In genomic region chr14:50497351-50497750, GRCh38 we compare ENCODE assay signal across 19 cellular contexts.
"Had no signal": no experiment of that assay in that cellular context is flagged by ENCODE, and none has a peak within 500 bp of the region (broad histone marks: within the 10 kb centered on the region; RNA-seq: fewer than 3 reads in every experiment).

No MANE protein-coding gene starts in this region.

- H3K27ac ChIP-seq: coronary artery, left lung, lower lobe of right lung, parathyroid adenoma, prostate gland, sigmoid colon, skin epidermis, thoracic aorta, transverse colon had no signal

- H3K4me3 ChIP-seq: coronary artery, left lung, lower lobe of right lung, prostate gland, sigmoid colon, skin epidermis, thoracic aorta, transverse colon had no signal

- DNase-seq: effector CD8-positive, alpha-beta T cell; glutamatergic neuron; immature natural killer cell; left lung; lower lobe of right lung; mesenchymal stem cell; naive thymus-derived CD4-positive, alpha-beta T cell; nephron progenitor cell; sigmoid colon; stimulated activated CD4-positive, alpha-beta T cell treated with anti-CD3 and anti-CD28 coated beads, Interleukin-2, amount 100 ng/mL, for 24 hours; stimulated activated CD4-positive, alpha-beta T cell treated with anti-CD3 and anti-CD28 coated beads, Interleukin-4, amount 100 ng/mL, for 4 hours; stimulated activated naive B cell treated with anti-CD40 and anti-IgM and Interleukin-4, amounts not matched to agents 10 μg/mL and 1 μg/mL and 100 μg/mL, for 72 hours; stimulated activated naive CD8-positive, alpha-beta T cell treated with anti-CD3 and anti-CD28 coated beads, Interleukin-15, amount 100 ng/mL, for 72 hours; transverse colon had no signal

- ATAC-seq: left lung; lower lobe of right lung; naive thymus-derived CD4-positive, alpha-beta T cell; stimulated activated naive B cell treated with anti-CD40 and anti-IgM and Interleukin-4, amounts not matched to agents 10 μg/mL and 1 μg/mL and 100 μg/mL, for 72 hours; stimulated activated naive CD8-positive, alpha-beta T cell treated with anti-CD3 and anti-CD28 coated beads, Interleukin-15, amount 100 ng/mL, for 72 hours had no signal
